8 cellular contexts compared by ENCODE assay signal in genomic region chr22:41682033-41682807, GRCh38. TPM values are rescaled to one million over a fixed set of nuclear protein-coding genes. Genes with fewer than 3 reads are reported as not detected.
A peak's percentile ranks its signal among the peaks of the same experiment; 100 is the strongest.
DNase-seq lines count a peak whose midpoint lies in the region; ATAC-seq, FAIRE-seq and TF ChIP-seq lines count a peak whose summit lies in the region.

No MANE protein-coding gene starts in this region.

- no peaks in the 10 kb centered on the region for H3F3A ChIP-seq in OCI-LY1 (ENCODE audit: insufficient read depth, low read length)

- peak overlapping the region; percentile 69 for H3K9ac ChIP-seq in OCI-LY1 (ENCODE audit: low read length)
- H3K9ac ChIP-seq in mucosa of rectum (ENCODE audit: low read depth in 1 of 2, low read length in 2 of 2), result peak overlapping the region; percentile 78 to 85

- H3K9me2 ChIP-seq in OCI-LY1 (ENCODE audit: low read depth, low read length), result no peaks in the 10 kb centered on the region

- FAIRE-seq in GM12891 (lab: Jason Lieb, UNC), result peak; percentile 93

- no peak for TF ChIP-seq CTCF in OCI-LY1 (IDR thresholded peaks at IDR 0.05; ENCODE audit: low read length)

- peaks cover 76% of the 10 kb centered on the region for H3K79me2 ChIP-seq in OCI-LY1 (ENCODE audit: insufficient read depth, low read length)

- peak; percentile 80 for TF ChIP-seq POLR2A in GM12891 (IDR thresholded peaks at IDR 0.05; ENCODE audit: low read depth, low read length)
- peak; percentile 78 for TF ChIP-seq POLR2A in erythroblast (IDR thresholded peaks at IDR 0.05; ENCODE audit: low read length)

- peak overlapping the region; percentile 58 for H3K4me2 ChIP-seq in OCI-LY1 (ENCODE audit: low read length)

- H3K4me1 ChIP-seq in OCI-LY1 (ENCODE audit: insufficient read depth, low read length, severe bottlenecking), result peaks cover 17% of the 10 kb centered on the region
- peaks cover 3% of the 10 kb centered on the region in 2 donors for H3K4me1 ChIP-seq in mucosa of rectum (ENCODE audit: control insufficient read depth in 2 of 2, insufficient read depth in 2 of 2, low read length in 2 of 2)

- ATAC-seq in HG03196 (IDR thresholded peaks at IDR 0.05; ENCODE audit: unreplicated experiment), result peak; percentile 61

- H2AFZ ChIP-seq in OCI-LY1 (ENCODE audit: low read length), result no peak overlapping the region

- H3K27ac ChIP-seq in OCI-LY1 (ENCODE audit: low read depth, low read length, poor library complexity, severe bottlenecking), result peak overlapping the region; percentile 64
- peak overlapping the region; percentile 86 to 91 for H3K27ac ChIP-seq in mucosa of rectum (ENCODE audit: low read depth in 2 of 2, low read length in 2 of 2)

- H3K27me3 ChIP-seq in OCI-LY1 (ENCODE audit: insufficient read depth, low read length) (no peaks in the 10 kb centered on the region), mucosa of rectum (ENCODE audit: control insufficient read depth in 2 of 2, insufficient read depth in 2 of 2, low read length in 2 of 2) (no peaks in the 10 kb centered on the region)

- no peaks in the 10 kb centered on the region for H3K9me3 ChIP-seq in OCI-LY1 (ENCODE audit: low read length)
- H3K9me3 ChIP-seq in mucosa of rectum (ENCODE audit: control insufficient read depth in 2 of 2, low read length in 2 of 2), result no peaks in the 10 kb centered on the region

- H4K20me1 ChIP-seq in OCI-LY1 (ENCODE audit: insufficient read depth, low read length), result no peaks in the 10 kb centered on the region

- H3K36me3 ChIP-seq in OCI-LY1 (ENCODE audit: insufficient read depth, low read length), result peaks cover 56% of the 10 kb centered on the region
- H3K36me3 ChIP-seq in mucosa of rectum (ENCODE audit: control insufficient read depth in 2 of 2, insufficient read depth in 2 of 2, low read length in 2 of 2), result peaks cover 12 to 18% of the 10 kb centered on the region in 2 donors

- DNase-seq in GM12891 (ENCODE audit: insufficient read length, low spot score), result peak; percentile 56
- DNase-seq in activated T-cell treated with anti-CD3 and anti-CD28 coated beads for 48 hours (ENCODE audit: low read depth), result peak; percentile 82
- peak; percentile 93 to 94 for DNase-seq in erythroblast (lab: John Stamatoyannopoulos, UW)
- DNase-seq in stimulated activated CD8-positive, alpha-beta memory T cell treated with anti-CD3 and anti-CD28 coated beads, Interleukin-2, amount 100 ng/mL, for 48 hours (ENCODE audit: low read depth in 2 of 2), result peak; percentile 71 to 83
- DNase-seq in NCI-H1417 (lab: John Stamatoyannopoulos, UW), result no peak

- H3K4me3 ChIP-seq in OCI-LY1 (ENCODE audit: low read depth, low read length, poor library complexity, severe bottlenecking) (peak overlapping the region; percentile 79), mucosa of rectum (ENCODE audit: low read length in 2 of 2) (peak overlapping the region; percentile 90 to 92)

TF ChIP-seq in GM12891, 5 proteins besides CTCF, POLR2A, EP300 and RAD21:
- TF ChIP-seq SPI1 (IDR thresholded peaks at IDR 0.05; ENCODE audit: low read depth, low read length), result no peak
- TF ChIP-seq TAF1 (IDR thresholded peaks at IDR 0.05; ENCODE audit: low read depth, low read length), result peak; percentile 38; the same call in 1 of the 2 replicates
- peak; percentile 81 for TF ChIP-seq POLR2AphosphoS5 (IDR thresholded peaks at IDR 0.05; ENCODE audit: low read depth, low read length)
- no peak for TF ChIP-seq POU2F2 (IDR thresholded peaks at IDR 0.05; ENCODE audit: low read depth, low read length)
- no peak for TF ChIP-seq PAX5 (IDR thresholded peaks at IDR 0.05; ENCODE audit: insufficient read depth, low read length, severe bottlenecking)

RNA-seq across cellular contexts. Expression of gene SNU13, which starts 6.4 kb away (rescaled TPM):
- 156 TPM for polyA plus RNA-seq in GM12891 (2012; ENCODE audit: low read depth, missing spikeins)

RNA-seq across cellular contexts. Expression of gene MEI1, which starts 17.1 kb away (rescaled TPM):
- polyA plus RNA-seq in GM12891 (2012; ENCODE audit: low read depth, missing spikeins), result 26.0 TPM

Comparison
In these comparisons a context has a peak if more than half of its experiments do, and no peak if none do; other contexts are left out.
1. DNase-seq: peak in GM12891 (single experiment), activated T-cell treated with anti-CD3 and anti-CD28 coated beads for 48 hours (single experiment), erythroblast (2 of 2) and stimulated activated CD8-positive, alpha-beta memory T cell treated with anti-CD3 and anti-CD28 coated beads, Interleukin-2, amount 100 ng/mL, for 48 hours (2 of 2); none in NCI-H1417 (0 of 3).